Comparison of ENCODE assay signal across 8 cellular contexts in the genomic region with DNA sequence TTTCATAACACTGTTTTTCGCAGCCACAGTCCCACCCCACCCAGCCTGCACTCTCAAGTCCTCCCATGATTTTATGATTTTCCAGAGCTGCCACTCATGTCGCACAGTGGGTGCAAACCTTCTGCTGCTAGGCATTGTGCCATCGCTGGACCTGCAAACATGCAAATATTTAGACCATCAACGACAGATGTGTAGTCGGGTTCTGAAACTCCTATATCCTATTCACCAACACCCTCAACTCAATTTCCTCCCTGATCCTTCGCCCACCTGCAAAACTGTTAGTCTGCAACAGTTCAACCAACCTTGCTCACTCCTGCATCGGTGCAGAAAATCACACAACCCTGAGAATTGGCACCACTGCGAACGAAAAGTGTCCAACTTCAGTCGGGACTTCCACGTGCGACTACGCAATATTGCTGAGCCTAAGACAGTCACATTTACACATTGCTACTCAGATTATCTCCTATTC. TPM values are rescaled to one million over a fixed set of nuclear protein-coding genes. Genes with fewer than 3 reads are reported as not detected.
A peak's percentile ranks its signal among the peaks of the same experiment; 100 is the strongest.
DNase-seq lines count a peak whose midpoint lies in the region; ATAC-seq and TF ChIP-seq lines count a peak whose summit lies in the region.

No MANE protein-coding gene starts in this region.

- TF ChIP-seq CTCF in HEK293 (tag by site-specific recombination; IDR thresholded peaks at IDR 0.05) (no peak), upper lobe of left lung (IDR thresholded peaks at IDR 0.05) (no peak)

- H3K9ac ChIP-seq in endocrine pancreas (ENCODE audit: control insufficient read depth, insufficient read depth, low read length) = peak overlapping the region; percentile 16

- peaks cover 13% of the 10 kb centered on the region; the same call in 1 of the 2 replicates for H3K4me1 ChIP-seq in HEK293 (ENCODE audit: control insufficient read depth, insufficient read depth, low read length)
- peaks cover 33% of the 10 kb centered on the region for H3K4me1 ChIP-seq in endocrine pancreas (ENCODE audit: control insufficient read depth, insufficient read depth, low read length)
- H3K4me1 ChIP-seq in muscle layer of duodenum (ENCODE audit: control insufficient read depth in 1 of 2, insufficient read depth in 2 of 2, low read length in 2 of 2) = peaks cover 7 to 12% of the 10 kb centered on the region in 2 donors
- H3K4me1 ChIP-seq in upper lobe of left lung = peaks cover 13 to 24% (median 19%) of the 10 kb centered on the region in 4 donors

- CTCF ChIA-PET in HEK293 (lab: Yijun Ruan, JAX) = interaction anchor here (1.6 to 1.7 kb wide), 2 partner anchors 15 to 397 kb away, joined by 5 to 6 read pairs; no protein-coding TSS in a partner anchor

- H3K9me3 ChIP-seq in HEK293 (ENCODE audit: control insufficient read depth, insufficient read depth, low read depth, low read length) (no peaks in the 10 kb centered on the region), endocrine pancreas (ENCODE audit: control insufficient read depth, low read length) (no peaks in the 10 kb centered on the region), muscle layer of duodenum (ENCODE audit: control insufficient read depth in 1 of 2, low read length in 2 of 2) (no peaks in the 10 kb centered on the region), upper lobe of left lung (no peaks in the 10 kb centered on the region)

- ATAC-seq in upper lobe of left lung (ENCODE audit: low FRiP score in 2 of 2) (peak in 1 of 2 donors; percentile 1), HG03378 (IDR thresholded peaks at IDR 0.05; ENCODE audit: unreplicated experiment) (no peak)

- H3K27me3 ChIP-seq in endocrine pancreas (ENCODE audit: control insufficient read depth, insufficient read depth, low read length) (no peaks in the 10 kb centered on the region), muscle layer of duodenum (ENCODE audit: low read depth, low read length) (no peaks in the 10 kb centered on the region), upper lobe of left lung (no peaks in the 10 kb centered on the region)

- H3K4me3 ChIP-seq in HEK293 (ENCODE audit: low read depth, low read length) (peak overlapping the region; percentile 98), endocrine pancreas (ENCODE audit: control insufficient read depth, insufficient read depth, low read length) (peak overlapping the region; percentile 94), muscle layer of duodenum (ENCODE audit: low read depth in 1 of 2, low read length in 2 of 2) (peak overlapping the region; percentile 89 to 95), upper lobe of left lung (peak overlapping the region; percentile 85 to 99 (median 96))

- H3K36me3 ChIP-seq in HEK293 (ENCODE audit: control insufficient read depth in 2 of 2, insufficient read depth in 1 of 2, low read length in 2 of 2) (no peaks in the 10 kb centered on the region), endocrine pancreas (ENCODE audit: control insufficient read depth, insufficient read depth, low read length) (no peaks in the 10 kb centered on the region), muscle layer of duodenum (ENCODE audit: control insufficient read depth in 1 of 2, insufficient read depth in 2 of 2, low read length in 2 of 2) (no peaks in the 10 kb centered on the region), upper lobe of left lung (no peaks in the 10 kb centered on the region)

- POLR2A ChIA-PET in HEK293 (lab: Yijun Ruan, JAX) = interaction anchor here (1.0 to 1.5 kb wide), 8 partner anchors 10 to 854 kb away, joined by 3 to 11 read pairs (median 4); partner anchors contain the start of genes CDK15, FAM117B, SUMO1 and TMEM237

- 9 to 11% methylated on average over 12 to 13 of the region's 13 CpGs for WGBS in upper lobe of left lung, 2 donors

- TF ChIP-seq EP300 in upper lobe of left lung (IDR thresholded peaks at IDR 0.05) = no peak

- TF ChIP-seq POLR2A in upper lobe of left lung (IDR thresholded peaks at IDR 0.05) = no peak

- peak; percentile 18 for DNase-seq in COLO668 (lab: John Stamatoyannopoulos, UW; ENCODE audit: unreplicated experiment)
- peak; percentile 32 for DNase-seq in SW480 (ENCODE audit: low spot score)
- no peak for DNase-seq in upper lobe of left lung
- no peak for DNase-seq in glomerular visceral epithelial cell (ENCODE audit: extremely low spot score)

- peak overlapping the region; percentile 8; the same call in 1 of the 2 replicates for H3K27ac ChIP-seq in HEK293 (ENCODE audit: extremely low read depth, low read depth, low read length)
- H3K27ac ChIP-seq in muscle layer of duodenum (ENCODE audit: low read length) = peak overlapping the region; percentile 78
- H3K27ac ChIP-seq in upper lobe of left lung = peak overlapping the region in 3 of 4 donors; percentile 82 to 95 (median 95)

TF ChIP-seq in HEK293, 187 proteins besides CTCF, POLR2A, EP300 and RAD21:
- no peak for TF ChIP-seq ZBTB7A (tag by site-specific recombination; IDR thresholded peaks at IDR 0.05; ENCODE audit: low read depth)
- TF ChIP-seq ZNF302 (tag by site-specific recombination; IDR thresholded peaks at IDR 0.05; ENCODE audit: low read depth) = no peak
- no peak for TF ChIP-seq TCF7L2 (IDR thresholded peaks at IDR 0.05; ENCODE audit: borderline replicate concordance, low read depth, low read length)
- TF ChIP-seq MZF1 (tag by site-specific recombination; IDR thresholded peaks at IDR 0.05; ENCODE audit: borderline replicate concordance) = no peak
- TF ChIP-seq ZBTB8A (tag by site-specific recombination; IDR thresholded peaks at IDR 0.05) = no peak
- no peak for TF ChIP-seq ZNF398 (tag by site-specific recombination; IDR thresholded peaks at IDR 0.05)
- no peak for TF ChIP-seq ZNF513 (tag by site-specific recombination; IDR thresholded peaks at IDR 0.05)
- TF ChIP-seq KLF7 (tag by site-specific recombination; IDR thresholded peaks at IDR 0.05; ENCODE audit: borderline replicate concordance) = no peak
- no peak for TF ChIP-seq ZNF121 (tag by site-specific recombination; IDR thresholded peaks at IDR 0.05)
- no peak for TF ChIP-seq ZNF707 (tag by site-specific recombination; IDR thresholded peaks at IDR 0.05)
- TF ChIP-seq ZNF211 (tag by site-specific recombination; IDR thresholded peaks at IDR 0.05; ENCODE audit: low read depth) = no peak
- no peak for TF ChIP-seq ZNF544 (tag by site-specific recombination; IDR thresholded peaks at IDR 0.05)
- TF ChIP-seq ZNF48 (tag by site-specific recombination; IDR thresholded peaks at IDR 0.05) = no peak

RNA-seq across cellular contexts. Expression of gene ALS2, which starts 0.9 kb away (rescaled TPM):
- total RNA-seq in upper lobe of left lung = 10 to 100 TPM; 16.5 to 27.8 (median 22.7) TPM

RNA-seq across cellular contexts. Expression of gene CDK15, which starts 24.7 kb away (rescaled TPM):
- 1 to 10 TPM in 4 of 6 donors, under 1 TPM in 2; 0.10 to 3.4 (median 1.3) TPM for total RNA-seq in upper lobe of left lung

Comparison
In these comparisons a context has a peak if more than half of its experiments do, and no peak if none do; other contexts are left out.
1. DNase-seq: peak in COLO668 (single experiment) and SW480 (single experiment); none in upper lobe of left lung (0 of 2) and glomerular visceral epithelial cell (single experiment).
2. H3K27ac ChIP-seq: peak in every context shown above with its lines; median percentile 95 in upper lobe of left lung; 78 in muscle layer of duodenum; 8 in HEK293.
3. Peak in every context shown above with its lines, with median percentiles within 50 percentile points of each other: H3K4me3 ChIP-seq.